Comparison of ENCODE assay signal across 2 cellular contexts in genomic region chr19:38786061-38786460, GRCh38.
A peak's percentile ranks its signal among the peaks of the same experiment; 100 is the strongest.
TF ChIP-seq lines count a peak whose summit lies in the region.
"Not testable (repeated sequence)": the region's sequence is repeated elsewhere in the genome, so short reads cannot be mapped to it uniquely, and the experiment has no call there.

No MANE protein-coding gene starts in this region.

TF ChIP-seq in HEK293T, 16 proteins besides CTCF, POLR2A, EP300 and RAD21:
- TF ChIP-seq ZNF384 (IDR thresholded peaks at IDR 0.05) = 0 out of 2 replicates have a peak, but pooled peaks have one; percentile 14
TF ChIP-seq in HEK293T: peak in this region for 1; not testable (repeated sequence) for 15.

TF ChIP-seq in K562, 482 proteins besides CTCF, POLR2A, EP300 and RAD21:
- TF ChIP-seq CEBPG (CRISPR knock-in tag; IDR thresholded peaks at IDR 0.05) = not testable (repeated sequence)
- peak in 1 of 2 experiments; percentile 39; a peak in 1 of 4 replicates for TF ChIP-seq CEBPG (tag; conservative IDR thresholded peaks at IDR 0.05 in 1 of 2, IDR thresholded peaks at IDR 0.05 in 1 of 2)
- TF ChIP-seq CEBPB (tag; IDR thresholded peaks at IDR 0.05) = peak; percentile 74
